In genomic region chr6:41446132-41446531, GRCh38 we compare ENCODE assay signal across 35 cellular contexts.
"Had no signal": no experiment of that assay in that cellular context is flagged by ENCODE, and none has a peak within 500 bp of the region (broad histone marks: within the 10 kb centered on the region; RNA-seq: fewer than 3 reads in every experiment).

No MANE protein-coding gene starts in this region.

- H3K4me3 ChIP-seq: adrenal gland, body of pancreas, breast epithelium had no signal

- H3K27ac Mint-ChIP-seq: activated B cell treated with CpG ODN at 0.5 μM for 24 hours; activated CD4-positive, alpha-beta memory T cell treated with anti-CD3 and anti-CD28 coated beads for 36 hours; activated CD4-positive, alpha-beta T cell treated with anti-CD3 and anti-CD28 coated beads, Interleukin-2, amount 10 ng/mL, durations not matched to agents 24 days and 14 days; activated CD8-positive, alpha-beta T cell treated with anti-CD3 and anti-CD28 coated beads for 36 hours; activated naive CD4-positive, alpha-beta T cell treated with anti-CD3 and anti-CD28 coated beads for 36 hours; activated naive CD4-positive, alpha-beta T cell treated with anti-CD3 and anti-CD28 coated beads, Interleukin-2, amount 50 U/mL, for 72 hours; activated naive CD8-positive, alpha-beta T cell treated with anti-CD3 and anti-CD28 coated beads for 36 hours; activated T-cell treated with anti-CD3 and anti-CD28 coated beads, Interleukin-2, amount 50 U/mL, for 72 hours; activated T-helper 1 cell treated with anti-CD3 and anti-CD28 coated beads, Interleukin-12 subunit alpha, Interleukin-12 subunit beta, Interleukin-2, Interleukin-4 antibody, amounts not matched to agents 30 ng/mL and 10 ng/mL and 1 ng/mL, durations not matched to agents 14 hours and 24 hours and 36 hours; activated T-helper 17 cell treated with anti-CD3 and anti-CD28 coated beads, Interleukin-2, amount 50 U/mL, for 72 hours; T-helper 1 cell treated with Interleukin-12 subunit alpha and Interleukin-12 subunit beta and Interleukin-4 antibody, amounts not matched to agents 30 μg/mL and 1 μg/mL, for 36 hours; T-helper 2 cell treated with Interferon-gamma antibody and Interleukin-4, amounts not matched to agents 5 μg/mL and 100 μg/mL, for 36 hours had no signal

- H3K27me3 ChIP-seq: body of pancreas, breast epithelium had no signal

- H3K9me3 ChIP-seq: adrenal gland, body of pancreas, breast epithelium had no signal

- H3K9me3 Mint-ChIP-seq: activated B cell treated with CpG ODN at 0.5 μM for 24 hours; activated CD4-positive, alpha-beta memory T cell treated with anti-CD3 and anti-CD28 coated beads for 36 hours; activated CD4-positive, alpha-beta T cell treated with anti-CD3 and anti-CD28 coated beads, Interleukin-2, amount 10 ng/mL, durations not matched to agents 24 days and 14 days; activated CD8-positive, alpha-beta T cell treated with anti-CD3 and anti-CD28 coated beads for 36 hours; activated naive CD4-positive, alpha-beta T cell treated with anti-CD3 and anti-CD28 coated beads for 36 hours; activated naive CD4-positive, alpha-beta T cell treated with anti-CD3 and anti-CD28 coated beads, Interleukin-2, amount 50 U/mL, for 72 hours; activated naive CD8-positive, alpha-beta T cell treated with anti-CD3 and anti-CD28 coated beads for 36 hours; activated T-cell treated with anti-CD3 and anti-CD28 coated beads, Interleukin-2, amount 50 U/mL, for 4 hours; activated T-cell treated with anti-CD3 and anti-CD28 coated beads, Interleukin-2, amount 50 U/mL, for 72 hours; activated T-helper 1 cell treated with anti-CD3 and anti-CD28 coated beads, Interleukin-12 subunit alpha, Interleukin-12 subunit beta, Interleukin-2, Interleukin-4 antibody, amounts not matched to agents 30 ng/mL and 10 ng/mL and 1 ng/mL, durations not matched to agents 14 hours and 24 hours and 36 hours; activated T-helper 17 cell treated with anti-CD3 and anti-CD28 coated beads, Interleukin-2, amount 50 U/mL, for 72 hours; T-helper 1 cell treated with Interleukin-12 subunit alpha and Interleukin-12 subunit beta and Interleukin-4 antibody, amounts not matched to agents 30 μg/mL and 1 μg/mL, for 36 hours; T-helper 2 cell treated with Interferon-gamma antibody and Interleukin-4, amounts not matched to agents 5 μg/mL and 100 μg/mL, for 36 hours had no signal

- FAIRE-seq: astrocyte had no signal

- H3K27ac ChIP-seq: adrenal gland, body of pancreas, brain microvascular endothelial cell, breast epithelium, WERI-Rb-1 had no signal

- H3K4me3 Mint-ChIP-seq: activated B cell treated with CpG ODN at 0.5 μM for 24 hours; activated CD4-positive, alpha-beta memory T cell treated with anti-CD3 and anti-CD28 coated beads for 36 hours; activated CD4-positive, alpha-beta T cell treated with anti-CD3 and anti-CD28 coated beads, Interleukin-2, amount 10 ng/mL, durations not matched to agents 24 days and 14 days; activated CD8-positive, alpha-beta T cell treated with anti-CD3 and anti-CD28 coated beads for 36 hours; activated naive CD4-positive, alpha-beta T cell treated with anti-CD3 and anti-CD28 coated beads for 36 hours; activated naive CD8-positive, alpha-beta T cell treated with anti-CD3 and anti-CD28 coated beads for 36 hours; activated T-cell treated with anti-CD3 and anti-CD28 coated beads, Interleukin-2, amount 50 U/mL, for 4 hours; activated T-cell treated with anti-CD3 and anti-CD28 coated beads, Interleukin-2, amount 50 U/mL, for 72 hours; activated T-helper 1 cell treated with anti-CD3 and anti-CD28 coated beads, Interleukin-12 subunit alpha, Interleukin-12 subunit beta, Interleukin-2, Interleukin-4 antibody, amounts not matched to agents 30 ng/mL and 10 ng/mL and 1 ng/mL, durations not matched to agents 14 hours and 24 hours and 36 hours; activated T-helper 17 cell treated with anti-CD3 and anti-CD28 coated beads, Interleukin-2, amount 50 U/mL, for 72 hours; T-helper 1 cell treated with Interleukin-12 subunit alpha and Interleukin-12 subunit beta and Interleukin-4 antibody, amounts not matched to agents 30 μg/mL and 1 μg/mL, for 36 hours; T-helper 2 cell treated with Interferon-gamma antibody and Interleukin-4, amounts not matched to agents 5 μg/mL and 100 μg/mL, for 36 hours had no signal

- ATAC-seq: activated CD8-positive, alpha-beta T cell treated with anti-CD3 and anti-CD28 coated beads for 36 hours; activated naive CD4-positive, alpha-beta T cell treated with anti-CD3 and anti-CD28 coated beads, Interleukin-2, amount 50 U/mL, for 72 hours; activated T-cell treated with anti-CD3 and anti-CD28 coated beads, Interleukin-2, amount 50 U/mL, for 4 hours; activated T-cell treated with anti-CD3 and anti-CD28 coated beads, Interleukin-2, amount 50 U/mL, for 72 hours; activated T-helper 17 cell treated with anti-CD3 and anti-CD28 coated beads, Interleukin-2, amount 50 U/mL, for 72 hours; body of pancreas had no signal

- H3K36me3 ChIP-seq: adrenal gland, brain microvascular endothelial cell, breast epithelium, WERI-Rb-1 had no signal

- DNase-seq: activated B cell treated with CpG ODN at 0.5 μM for 24 hours; activated CD4-positive, alpha-beta memory T cell treated with anti-CD3 and anti-CD28 coated beads for 36 hours; activated CD4-positive, alpha-beta T cell treated with anti-CD3 and anti-CD28 coated beads for 4 hours; activated CD4-positive, alpha-beta T cell treated with anti-CD3 and anti-CD28 coated beads, Interleukin-2, amount 10 ng/mL, durations not matched to agents 24 days and 14 days; activated CD4-positive, alpha-beta T cell treated with anti-CD3 and anti-CD28 coated beads, Interleukin-2, amount 50 U/mL, for 1 hour; activated CD4-positive, alpha-beta T cell treated with anti-CD3 and anti-CD28 coated beads, Interleukin-2, amount 50 U/mL, for 4 hours; activated CD4-positive, CD25-positive, alpha-beta regulatory T cell treated with anti-CD3 and anti-CD28 coated beads, Interleukin-2, amount 50 U/mL, for 72 hours; activated CD8-positive, alpha-beta memory T cell treated with anti-CD3 and anti-CD28 coated beads, Interleukin-2, amount 50 U/mL, for 4 hours; activated CD8-positive, alpha-beta T cell treated with anti-CD3 and anti-CD28 coated beads for 36 hours; activated effector memory CD4-positive, alpha-beta T cell treated with anti-CD3 and anti-CD28 coated beads, Interleukin-2, amount 50 U/mL, for 16 hours; activated gamma-delta T cell treated with Interleukin-2 at 50 U/mL for 16 hours; activated naive CD4-positive, alpha-beta T cell; activated naive CD4-positive, alpha-beta T cell treated with anti-CD3 and anti-CD28 coated beads for 36 hours; activated naive CD8-positive, alpha-beta T cell treated with anti-CD3 and anti-CD28 coated beads for 36 hours; activated T-cell treated with anti-CD3 and anti-CD28 coated beads for 4 hours; activated T-cell treated with anti-CD3 and anti-CD28 coated beads, Interleukin-2, amount 50 U/mL, for 1 hour; activated T-cell treated with anti-CD3 and anti-CD28 coated beads, Interleukin-2, amount 50 U/mL, for 4 hours; activated T-cell treated with anti-CD3 and anti-CD28 coated beads, Interleukin-2, amount 50 U/mL, for 72 hours; adrenal gland; amniotic stem cell; aorta; body of pancreas; brain microvascular endothelial cell; central memory CD4-positive, alpha-beta T cell; T-helper 1 cell; T-helper 2 cell; T-helper 9 cell; WERI-Rb-1 had no signal

- H3K36me3 Mint-ChIP-seq: activated CD4-positive, alpha-beta memory T cell treated with anti-CD3 and anti-CD28 coated beads for 36 hours; activated naive CD4-positive, alpha-beta T cell treated with anti-CD3 and anti-CD28 coated beads, Interleukin-2, amount 50 U/mL, for 72 hours; activated naive CD8-positive, alpha-beta T cell treated with anti-CD3 and anti-CD28 coated beads for 36 hours had no signal
